In genomic region chr5:120388016-120388781, GRCh38 we compare ENCODE assay signal across 9 cellular contexts.
DNase-seq lines count a peak whose midpoint lies in the region; ATAC-seq, FAIRE-seq and TF ChIP-seq lines count a peak whose summit lies in the region.
"Had no signal": no experiment of that assay in that cellular context is flagged by ENCODE, and none has a peak within 500 bp of the region (broad histone marks: within the 10 kb centered on the region; RNA-seq: fewer than 3 reads in every experiment).

No MANE protein-coding gene starts in this region.

- H3K27ac ChIP-seq in pancreas: no peak overlapping the region
- H3K27ac ChIP-seq: VCaP had no signal

- TF ChIP-seq CTCF in pancreas (IDR thresholded peaks at IDR 0.05) (no peak), GM13976 (IDR thresholded peaks at IDR 0.05; ENCODE audit: borderline replicate concordance, control extremely low read depth, extremely low read depth, insufficient read depth, missing control alignments) (no peak)

- DNase-seq in LHCN-M2 (ENCODE audit: low read depth) (peak; percentile 98), astrocyte of the hippocampus (ENCODE audit: low read depth, low spot score) (peak; percentile 72), pancreas (no peak), GM13976 (ENCODE audit: low spot score) (no peak)

- H3K36me3 ChIP-seq in pancreas: no peaks in the 10 kb centered on the region

- no peaks in the 10 kb centered on the region for H3K27me3 ChIP-seq in pancreas

- H3K4me1 ChIP-seq in pancreas: no peaks in the 10 kb centered on the region

- intact Hi-C loops in pancreas (cut with DNase I): no loop called here

- TF ChIP-seq POLR2A in GM18505 (IDR thresholded peaks at IDR 0.05; ENCODE audit: borderline replicate concordance, extremely low read depth, insufficient read depth, insufficient read length): no peak

- in situ Hi-C loops in GM13976 (cut with MboI; ENCODE audit: low sequenced_read_pairs, unreplicated experiment): no loop called here

- H3K9me3 ChIP-seq in pancreas: no peaks in the 10 kb centered on the region

- no peak overlapping the region for H3K4me3 ChIP-seq in pancreas

- WGBS in pancreas, 2 donors: 48 to 60% methylated on average over 1 of the region's 1 CpG

- ATAC-seq in GM18505 (IDR thresholded peaks at IDR 0.05; ENCODE audit: unreplicated experiment): peak; percentile 80
- ATAC-seq in pancreas: peak in 3 of 4 donors; percentile 31 to 67 (median 57)
- no peak for ATAC-seq in HG03159 (IDR thresholded peaks at IDR 0.05; ENCODE audit: unreplicated experiment)
- ATAC-seq in HG02763 (IDR thresholded peaks at IDR 0.05; ENCODE audit: unreplicated experiment): no peak
- ATAC-seq in GM21528 (IDR thresholded peaks at IDR 0.05; ENCODE audit: low FRiP score, unreplicated experiment): no peak

- FAIRE-seq in pancreas (lab: Jason Lieb, UNC): no peak

Comparison
In these comparisons a context has a peak if more than half of its experiments do, and no peak if none do; other contexts are left out.
1. ATAC-seq: peak in GM18505 (single experiment) and pancreas (3 of 4); none in HG03159 (single experiment), HG02763 (single experiment) and GM21528 (single experiment).
2. DNase-seq: peak in LHCN-M2 (single experiment) and astrocyte of the hippocampus (single experiment); none in pancreas (0 of 6) and GM13976 (single experiment).